ENCODE assay signal across 1 cellular context in the genomic region with DNA sequence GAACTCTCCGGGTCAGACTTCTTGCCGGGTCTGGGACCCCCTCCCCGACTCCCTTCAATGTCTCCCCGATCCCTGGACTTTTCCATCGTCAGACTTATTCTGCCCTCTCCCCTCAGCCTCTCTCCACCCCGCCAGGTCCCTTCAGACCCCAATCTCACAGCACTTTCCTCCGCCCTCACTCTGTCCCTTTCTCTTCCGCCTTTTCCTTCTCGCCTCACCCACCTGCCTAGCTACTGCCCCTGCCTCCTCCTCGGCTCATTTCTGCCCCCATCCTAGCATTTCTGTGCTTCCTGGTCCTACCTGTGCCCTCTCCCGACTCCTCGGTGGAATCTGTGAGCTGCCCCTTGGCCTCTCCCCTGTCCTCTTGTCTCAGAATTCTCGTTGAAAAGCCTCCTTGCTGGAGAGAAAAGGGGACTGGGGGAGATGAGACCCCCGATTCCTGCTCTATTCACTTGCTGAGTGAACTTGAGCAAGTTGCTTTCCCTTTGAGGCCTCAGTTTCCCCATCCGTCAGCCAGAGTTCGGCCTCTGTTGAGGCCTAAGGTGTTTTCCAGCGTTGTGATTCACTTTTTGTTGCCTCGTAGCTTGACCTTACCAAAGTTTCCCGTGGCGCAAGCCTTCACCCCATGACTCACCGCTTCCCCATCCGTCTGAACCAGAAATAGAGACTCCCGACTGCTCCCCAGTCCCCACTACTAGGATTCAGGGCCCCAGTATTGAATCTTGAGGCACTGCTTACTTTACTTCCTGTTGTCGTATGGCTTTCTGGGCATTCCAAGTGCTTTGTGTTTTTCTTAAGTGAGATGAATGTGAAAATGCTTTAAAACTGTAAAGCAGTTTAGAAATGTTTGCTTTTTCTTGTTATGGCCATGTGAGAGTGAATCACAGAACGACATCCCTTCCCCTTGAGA.
A peak's percentile ranks its signal among the peaks of the same experiment; 100 is the strongest.
TF ChIP-seq lines count a peak whose summit lies in the region.

No MANE protein-coding gene starts in this region.

TF ChIP-seq in HEK293, 187 proteins besides CTCF, POLR2A, EP300 and RAD21 (continued from another document):
- TF ChIP-seq ZNF391 (tag by site-specific recombination; IDR thresholded peaks at IDR 0.05; ENCODE audit: borderline replicate concordance, low read depth) = peak; percentile 66; the same call in 1 of the 2 replicates
- no peak for TF ChIP-seq ZNF561 (tag by site-specific recombination; IDR thresholded peaks at IDR 0.05; ENCODE audit: borderline replicate concordance)
- TF ChIP-seq, protein P1, sequence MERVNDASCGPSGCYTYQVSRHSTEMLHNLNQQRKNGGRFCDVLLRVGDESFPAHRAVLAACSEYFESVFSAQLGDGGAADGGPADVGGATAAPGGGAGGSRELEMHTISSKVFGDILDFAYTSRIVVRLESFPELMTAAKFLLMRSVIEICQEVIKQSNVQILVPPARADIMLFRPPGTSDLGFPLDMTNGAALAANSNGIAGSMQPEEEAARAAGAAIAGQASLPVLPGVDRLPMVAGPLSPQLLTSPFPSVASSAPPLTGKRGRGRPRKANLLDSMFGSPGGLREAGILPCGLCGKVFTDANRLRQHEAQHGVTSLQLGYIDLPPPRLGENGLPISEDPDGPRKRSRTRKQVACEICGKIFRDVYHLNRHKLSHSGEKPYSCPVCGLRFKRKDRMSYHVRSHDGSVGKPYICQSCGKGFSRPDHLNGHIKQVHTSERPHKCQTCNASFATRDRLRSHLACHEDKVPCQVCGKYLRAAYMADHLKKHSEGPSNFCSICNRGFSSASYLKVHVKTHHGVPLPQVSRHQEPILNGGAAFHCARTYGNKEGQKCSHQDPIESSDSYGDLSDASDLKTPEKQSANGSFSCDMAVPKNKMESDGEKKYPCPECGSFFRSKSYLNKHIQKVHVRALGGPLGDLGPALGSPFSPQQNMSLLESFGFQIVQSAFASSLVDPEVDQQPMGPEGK (tag by site-specific recombination; IDR thresholded peaks at IDR 0.05) = 0 out of 2 replicates have a peak, but pooled peaks have one; percentile 17
- peak; percentile 95 for TF ChIP-seq PRDM1 (tag by site-specific recombination; IDR thresholded peaks at IDR 0.05)
- no peak for TF ChIP-seq SCRT2 (tag by site-specific recombination; IDR thresholded peaks at IDR 0.05)
- no peak for TF ChIP-seq FEZF1 (tag by site-specific recombination; IDR thresholded peaks at IDR 0.05)
- no peak for TF ChIP-seq ZNF37A (tag by site-specific recombination; IDR thresholded peaks at IDR 0.05)
- no peak; the same call in 1 of the 2 replicates for TF ChIP-seq SCRT1 (tag by site-specific recombination; IDR thresholded peaks at IDR 0.05; ENCODE audit: borderline replicate concordance)
- TF ChIP-seq, protein P2, sequence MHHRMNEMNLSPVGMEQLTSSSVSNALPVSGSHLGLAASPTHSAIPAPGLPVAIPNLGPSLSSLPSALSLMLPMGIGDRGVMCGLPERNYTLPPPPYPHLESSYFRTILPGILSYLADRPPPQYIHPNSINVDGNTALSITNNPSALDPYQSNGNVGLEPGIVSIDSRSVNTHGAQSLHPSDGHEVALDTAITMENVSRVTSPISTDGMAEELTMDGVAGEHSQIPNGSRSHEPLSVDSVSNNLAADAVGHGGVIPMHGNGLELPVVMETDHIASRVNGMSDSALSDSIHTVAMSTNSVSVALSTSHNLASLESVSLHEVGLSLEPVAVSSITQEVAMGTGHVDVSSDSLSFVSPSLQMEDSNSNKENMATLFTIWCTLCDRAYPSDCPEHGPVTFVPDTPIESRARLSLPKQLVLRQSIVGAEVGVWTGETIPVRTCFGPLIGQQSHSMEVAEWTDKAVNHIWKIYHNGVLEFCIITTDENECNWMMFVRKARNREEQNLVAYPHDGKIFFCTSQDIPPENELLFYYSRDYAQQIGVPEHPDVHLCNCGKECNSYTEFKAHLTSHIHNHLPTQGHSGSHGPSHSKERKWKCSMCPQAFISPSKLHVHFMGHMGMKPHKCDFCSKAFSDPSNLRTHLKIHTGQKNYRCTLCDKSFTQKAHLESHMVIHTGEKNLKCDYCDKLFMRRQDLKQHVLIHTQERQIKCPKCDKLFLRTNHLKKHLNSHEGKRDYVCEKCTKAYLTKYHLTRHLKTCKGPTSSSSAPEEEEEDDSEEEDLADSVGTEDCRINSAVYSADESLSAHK (tag by site-specific recombination; IDR thresholded peaks at IDR 0.05) = no peak
- peak; percentile 18; the same call in 1 of the 2 replicates for TF ChIP-seq SP3 (tag by site-specific recombination; IDR thresholded peaks at IDR 0.05)
- no peak for TF ChIP-seq ZNF610 (tag by site-specific recombination; IDR thresholded peaks at IDR 0.05; ENCODE audit: borderline replicate concordance)
- peak; percentile 73 for TF ChIP-seq ZFHX2 (tag by site-specific recombination; conservative IDR thresholded peaks at IDR 0.05)
- TF ChIP-seq ZNF600 (tag by site-specific recombination; IDR thresholded peaks at IDR 0.05) = peak; percentile 35
- TF ChIP-seq SP7 (tag by site-specific recombination; IDR thresholded peaks at IDR 0.05) = no peak
- TF ChIP-seq ZEB2 (tag by site-specific recombination; IDR thresholded peaks at IDR 0.05) = no peak
- no peak for TF ChIP-seq RBAK (tag by site-specific recombination; IDR thresholded peaks at IDR 0.05)
- no peak for TF ChIP-seq TCF7L2 (IDR thresholded peaks at IDR 0.05; ENCODE audit: borderline replicate concordance, low read depth, low read length)
- TF ChIP-seq, protein P3, sequence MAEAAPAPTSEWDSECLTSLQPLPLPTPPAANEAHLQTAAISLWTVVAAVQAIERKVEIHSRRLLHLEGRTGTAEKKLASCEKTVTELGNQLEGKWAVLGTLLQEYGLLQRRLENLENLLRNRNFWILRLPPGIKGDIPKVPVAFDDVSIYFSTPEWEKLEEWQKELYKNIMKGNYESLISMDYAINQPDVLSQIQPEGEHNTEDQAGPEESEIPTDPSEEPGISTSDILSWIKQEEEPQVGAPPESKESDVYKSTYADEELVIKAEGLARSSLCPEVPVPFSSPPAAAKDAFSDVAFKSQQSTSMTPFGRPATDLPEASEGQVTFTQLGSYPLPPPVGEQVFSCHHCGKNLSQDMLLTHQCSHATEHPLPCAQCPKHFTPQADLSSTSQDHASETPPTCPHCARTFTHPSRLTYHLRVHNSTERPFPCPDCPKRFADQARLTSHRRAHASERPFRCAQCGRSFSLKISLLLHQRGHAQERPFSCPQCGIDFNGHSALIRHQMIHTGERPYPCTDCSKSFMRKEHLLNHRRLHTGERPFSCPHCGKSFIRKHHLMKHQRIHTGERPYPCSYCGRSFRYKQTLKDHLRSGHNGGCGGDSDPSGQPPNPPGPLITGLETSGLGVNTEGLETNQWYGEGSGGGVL (tag by site-specific recombination; IDR thresholded peaks at IDR 0.05) = peak; percentile 35; the same call in 1 of the 2 replicates
- 0 out of 2 replicates have a peak, but pooled peaks have one; percentile 7 for TF ChIP-seq ZNF223 (tag by site-specific recombination; IDR thresholded peaks at IDR 0.05)
- TF ChIP-seq ZNF302 (tag by site-specific recombination; IDR thresholded peaks at IDR 0.05; ENCODE audit: low read depth) = no peak
- TF ChIP-seq OSR2 (tag by site-specific recombination; IDR thresholded peaks at IDR 0.05) = no peak
- peak; percentile 75; the same call in 1 of the 2 replicates for TF ChIP-seq ZBTB48 (tag by site-specific recombination; IDR thresholded peaks at IDR 0.05)
- peak; percentile 85 for TF ChIP-seq EGR2 (tag by site-specific recombination; IDR thresholded peaks at IDR 0.05; ENCODE audit: low read depth)
- TF ChIP-seq ZNF701 (tag by site-specific recombination; IDR thresholded peaks at IDR 0.05) = no peak
- no peak for TF ChIP-seq ZNF629 (tag by site-specific recombination; IDR thresholded peaks at IDR 0.05)
- TF ChIP-seq ZNF677 (tag by site-specific recombination; IDR thresholded peaks at IDR 0.05) = no peak
- TF ChIP-seq ZFP69B (tag by site-specific recombination; IDR thresholded peaks at IDR 0.05) = no peak
- TF ChIP-seq ZBTB20 (tag by site-specific recombination; IDR thresholded peaks at IDR 0.05) = peak; percentile 60
- 0 out of 2 replicates have a peak, but pooled peaks have one; percentile 12 for TF ChIP-seq ZIC2 (tag by site-specific recombination; IDR thresholded peaks at IDR 0.05)
TF ChIP-seq in HEK293: peak in this region for 16.
